In genomic region chr20:18909254-18909653, GRCh38 we compare ENCODE assay signal across 18 cellular contexts.
DNase-seq lines count a peak whose midpoint lies in the region; ATAC-seq and TF ChIP-seq lines count a peak whose summit lies in the region.
"Had no signal": no experiment of that assay in that cellular context is flagged by ENCODE, and none has a peak within 500 bp of the region (broad histone marks: within the 10 kb centered on the region; RNA-seq: fewer than 3 reads in every experiment).

No MANE protein-coding gene starts in this region.

- H3K27me3 Mint-ChIP-seq in GM23338 (ENCODE audit: insufficient read depth, low read depth, poor library complexity) (peaks cover 2% of the 10 kb centered on the region), WTC11 (ENCODE audit: low read depth) (no peaks in the 10 kb centered on the region)

- peak overlapping the region; percentile 53 for H3K4me2 ChIP-seq in GM23338
- peak overlapping the region; percentile 39 for H3K4me2 ChIP-seq in Karpas-422 (ENCODE audit: low read depth, low read length, poor library complexity, severe bottlenecking)
- H3K4me2 ChIP-seq: BLaER1 treated with 17β-estradiol and CSF1 and Interleukin-3, amounts not matched to agents 10 nM and 100 nM had no signal

- peak; percentile 27 for DNase-seq in GM23338 (ENCODE audit: low spot score)
- peak; percentile 4 for DNase-seq in H7
- DNase-seq in Karpas-422: peak; percentile 61
- DNase-seq in WTC11 (ENCODE audit: low spot score): no peak
- no peak for DNase-seq in stomach
- DNase-seq in cerebellum (ENCODE audit: low spot score): no peak
- no peak for DNase-seq in A673 (ENCODE audit: low spot score)
- DNase-seq: 8988T; AML-193; Caco-2; Calu3; CD4-positive, alpha-beta T cell; CD8-positive, alpha-beta T cell; DMS79 treated with DMSO at 0.1 percent for 48 hours; GF-D8 had no signal

- H3K36me3 Mint-ChIP-seq in GM23338 (ENCODE audit: low read depth): no peaks in the 10 kb centered on the region
- H3K36me3 Mint-ChIP-seq in WTC11: no peaks in the 10 kb centered on the region
- H3K36me3 Mint-ChIP-seq: CD8-positive, alpha-beta T cell had no signal

- H3K4me3 Mint-ChIP-seq in GM23338: no peak overlapping the region
- no peak overlapping the region for H3K4me3 Mint-ChIP-seq in WTC11
- H3K4me3 Mint-ChIP-seq: B cell; CD4-positive, alpha-beta T cell; CD8-positive, alpha-beta T cell had no signal

- ATAC-seq in GM23338 (peak; percentile 80), WTC11 (peak; percentile 71)
- ATAC-seq: CD8-positive, alpha-beta T cell had no signal

- POLR2A ChIA-PET in WTC11 (lab: Charles Lee) (no interaction called here), A673 (lab: Charles Lee; ENCODE audit: low non-redundant PET) (no interaction called here)

- BruUV-seq in A673 (replicated peaks; lab: Mats Ljungman, UMichigan): no TSS peak

- H3K9ac ChIP-seq in Karpas-422 (ENCODE audit: low read length): no peak overlapping the region
- H3K9ac ChIP-seq: BLaER1 treated with 17β-estradiol and CSF1 and Interleukin-3, amounts not matched to agents 10 nM and 100 nM had no signal

- H3K9me3 Mint-ChIP-seq in GM23338 (no peaks in the 10 kb centered on the region), WTC11 (0 out of 2 replicates have a peak, but pooled peaks cover 4% of the 10 kb centered on the region)
- H3K9me3 Mint-ChIP-seq: CD4-positive, alpha-beta T cell; CD8-positive, alpha-beta T cell had no signal

- H3K4me1 ChIP-seq in GM23338 (ENCODE audit: insufficient read depth) (peaks cover 19% of the 10 kb centered on the region), Karpas-422 (ENCODE audit: low read length) (peaks cover 55% of the 10 kb centered on the region), stomach (peaks cover 0 to 7% (median 3%) of the 10 kb centered on the region in 4 donors), A673 (ENCODE audit: insufficient read depth, low read length, poor library complexity, severe bottlenecking) (no peaks in the 10 kb centered on the region)
- H3K4me1 ChIP-seq: BLaER1 treated with 17β-estradiol and CSF1 and Interleukin-3, amounts not matched to agents 10 nM and 100 nM; Caco-2 had no signal

- TF ChIP-seq EP300 in stomach (IDR thresholded peaks at IDR 0.05): no peak

- TF ChIP-seq POLR2A in stomach (IDR thresholded peaks at IDR 0.05): no peak

- intact Hi-C loops in stomach (cut with DNase I; ENCODE audit: low total_unique reads) (no loop called here), A673 (cut with micrococcal nuclease; ENCODE audit: unreplicated experiment) (no loop called here)

- CTCF ChIA-PET in WTC11 (lab: Charles Lee) (interaction anchor here (1.0 to 1.5 kb wide), 2 partner anchors 164 to 277 kb away, joined by 3 read pairs; no protein-coding TSS in a partner anchor), A673 (lab: Charles Lee) (no interaction called here)

- no peaks in the 10 kb centered on the region for H3F3A ChIP-seq in GM23338 (replicated peaks; ENCODE audit: low read depth)

- H3K4me3 ChIP-seq in GM23338 (no peak overlapping the region), H7 (ENCODE audit: insufficient read depth, low read depth, low read length) (no peak overlapping the region), Karpas-422 (ENCODE audit: low read length) (no peak overlapping the region; the same call in 1 of the 2 replicates), stomach (no peak overlapping the region), A673 (ENCODE audit: low read depth, low read length, poor library complexity, severe bottlenecking) (no peak overlapping the region)
- H3K4me3 ChIP-seq: BLaER1 treated with 17β-estradiol and CSF1 and Interleukin-3, amounts not matched to agents 10 nM and 100 nM had no signal

- H3K79me2 ChIP-seq in GM23338 (replicated peaks; ENCODE audit: insufficient read depth) (no peaks in the 10 kb centered on the region), Karpas-422 (ENCODE audit: low read length) (no peaks in the 10 kb centered on the region)

- TF ChIP-seq CTCF in GM23338 (conservative IDR thresholded peaks at IDR 0.05; ENCODE audit: low read depth in 2 of 2) (no peak), WTC11 (IDR thresholded peaks at IDR 0.05) (no peak), stomach (IDR thresholded peaks at IDR 0.05) (no peak), A673 (conservative IDR thresholded peaks at IDR 0.05; ENCODE audit: low read depth, low read length) (no peak)

- peaks cover 37% of the 10 kb centered on the region for H3K4me1 Mint-ChIP-seq in GM23338
- H3K4me1 Mint-ChIP-seq in WTC11: peaks cover 51% of the 10 kb centered on the region

- H4K20me1 ChIP-seq in GM23338 (replicated peaks; ENCODE audit: insufficient read depth) (no peaks in the 10 kb centered on the region), Karpas-422 (ENCODE audit: insufficient read depth, low read depth, low read length) (no peaks in the 10 kb centered on the region)
- H4K20me1 ChIP-seq: BLaER1 treated with 17β-estradiol and CSF1 and Interleukin-3, amounts not matched to agents 10 nM and 100 nM had no signal

- H2AFZ ChIP-seq in GM23338 (no peak overlapping the region), Karpas-422 (ENCODE audit: low read length) (no peak overlapping the region)

- H3K36me3 ChIP-seq in GM23338 (ENCODE audit: insufficient read depth) (no peaks in the 10 kb centered on the region), H7 (replicated peaks; ENCODE audit: control insufficient read depth, insufficient read depth, low read length) (no peaks in the 10 kb centered on the region), Karpas-422 (ENCODE audit: insufficient read depth, low read length) (no peaks in the 10 kb centered on the region), stomach (no peaks in the 10 kb centered on the region), A673 (ENCODE audit: insufficient read depth, low read length, poor library complexity, severe bottlenecking) (no peaks in the 10 kb centered on the region)
- H3K36me3 ChIP-seq: BLaER1 treated with 17β-estradiol and CSF1 and Interleukin-3, amounts not matched to agents 10 nM and 100 nM had no signal

- H3K27me3 ChIP-seq in GM23338 (ENCODE audit: insufficient read depth) (no peaks in the 10 kb centered on the region), H7 (ENCODE audit: control insufficient read depth, insufficient read depth, low read length) (no peaks in the 10 kb centered on the region), Karpas-422 (ENCODE audit: low read length) (no peaks in the 10 kb centered on the region), stomach (no peaks in the 10 kb centered on the region), A673 (replicated peaks; ENCODE audit: insufficient read depth, low read depth, low read length, poor library complexity) (no peaks in the 10 kb centered on the region)
- H3K27me3 ChIP-seq: BLaER1 treated with 17β-estradiol and CSF1 and Interleukin-3, amounts not matched to agents 10 nM and 100 nM had no signal

- H3K9me2 ChIP-seq in GM23338 (ENCODE audit: insufficient read depth) (peaks cover 2% of the 10 kb centered on the region), Karpas-422 (replicated peaks; ENCODE audit: insufficient read depth, low read length) (no peaks in the 10 kb centered on the region)

- H3K27ac Mint-ChIP-seq in GM23338 (no peak overlapping the region), WTC11 (no peak overlapping the region)
- H3K27ac Mint-ChIP-seq: B cell; CD4-positive, alpha-beta T cell; CD8-positive, alpha-beta T cell had no signal

- H3K9me3 ChIP-seq in Karpas-422 (ENCODE audit: low read length): no peaks in the 10 kb centered on the region
- no peaks in the 10 kb centered on the region for H3K9me3 ChIP-seq in stomach
- no peaks in the 10 kb centered on the region for H3K9me3 ChIP-seq in A673 (ENCODE audit: low read depth, low read length, poor library complexity, severe bottlenecking)
- H3K9me3 ChIP-seq: BLaER1 treated with 17β-estradiol and CSF1 and Interleukin-3, amounts not matched to agents 10 nM and 100 nM; Caco-2 had no signal

- H3K27ac ChIP-seq in GM23338 (ENCODE audit: low read depth) (no peak overlapping the region), Karpas-422 (ENCODE audit: low read length) (no peak overlapping the region), stomach (no peak overlapping the region), A673 (ENCODE audit: low read depth, low read length, poor library complexity, severe bottlenecking) (no peak overlapping the region)
- H3K27ac ChIP-seq: BLaER1 treated with 17β-estradiol and CSF1 and Interleukin-3, amounts not matched to agents 10 nM and 100 nM; C4-2B had no signal

TF ChIP-seq in GM23338, 12 proteins besides CTCF, POLR2A, EP300 and RAD21 (continues in another document):
- no peak for TF ChIP-seq JUNB (IDR thresholded peaks at IDR 0.05; ENCODE audit: unreplicated experiment)

TF ChIP-seq in WTC11, 78 proteins besides CTCF, POLR2A, EP300 and RAD21:
- TF ChIP-seq, protein P1, sequence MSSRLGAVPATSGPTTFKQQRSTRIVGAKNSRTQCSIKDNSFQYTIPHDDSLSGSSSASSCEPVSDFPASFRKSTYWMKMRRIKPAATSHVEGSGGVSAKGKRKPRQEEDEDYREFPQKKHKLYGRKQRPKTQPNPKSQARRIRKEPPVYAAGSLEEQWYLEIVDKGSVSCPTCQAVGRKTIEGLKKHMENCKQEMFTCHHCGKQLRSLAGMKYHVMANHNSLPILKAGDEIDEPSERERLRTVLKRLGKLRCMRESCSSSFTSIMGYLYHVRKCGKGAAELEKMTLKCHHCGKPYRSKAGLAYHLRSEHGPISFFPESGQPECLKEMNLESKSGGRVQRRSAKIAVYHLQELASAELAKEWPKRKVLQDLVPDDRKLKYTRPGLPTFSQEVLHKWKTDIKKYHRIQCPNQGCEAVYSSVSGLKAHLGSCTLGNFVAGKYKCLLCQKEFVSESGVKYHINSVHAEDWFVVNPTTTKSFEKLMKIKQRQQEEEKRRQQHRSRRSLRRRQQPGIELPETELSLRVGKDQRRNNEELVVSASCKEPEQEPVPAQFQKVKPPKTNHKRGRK (CRISPR knock-in tag; IDR thresholded peaks at IDR 0.05; ENCODE audit: borderline replicate concordance): no peak
TF ChIP-seq in WTC11: peak in this region for 0.

Comparison
In these comparisons a context has a peak if more than half of its experiments do, and no peak if none do; other contexts are left out.
1. DNase-seq: peak in GM23338 (single experiment), H7 (single experiment) and Karpas-422 (single experiment); none in WTC11 (single experiment), stomach (single experiment), cerebellum (single experiment) and A673 (single experiment).